24 cellular contexts compared by ENCODE assay signal in genomic region chr1:187654635-187655034, GRCh38.
"Had no signal": no experiment of that assay in that cellular context is flagged by ENCODE, and none has a peak within 500 bp of the region (broad histone marks: within the 10 kb centered on the region; RNA-seq: fewer than 3 reads in every experiment).

No MANE protein-coding gene starts in this region.

- DNase-seq: activated CD4-positive, alpha-beta T cell treated with anti-CD3 and anti-CD28 coated beads for 4 hours; activated CD4-positive, alpha-beta T cell treated with anti-CD3 and anti-CD28 coated beads, Interleukin-2, amount 50 U/mL, for 48 hours; activated CD4-positive, CD25-positive, alpha-beta regulatory T cell; activated CD8-positive, alpha-beta memory T cell treated with anti-CD3 and anti-CD28 coated beads, Interleukin-2, amount 50 U/mL, for 48 hours; activated naive CD4-positive, alpha-beta T cell; activated T-cell treated with anti-CD3 and anti-CD28 coated beads, Interleukin-2, amount 50 U/mL, for 4 hours; effector CD4-positive, alpha-beta T cell; gastrocnemius medialis; head of caudate nucleus; left cardiac atrium; ovary; psoas muscle; right cardiac atrium; stimulated activated CD4-positive, alpha-beta T cell treated with anti-CD3 and anti-CD28 coated beads, Interleukin-1b, Interleukin-23, amount 100 ng/mL, for 48 hours; stomach; T-helper 17 cell; transverse colon had no signal

- H3K36me3 ChIP-seq: cardiac muscle cell, gastrocnemius medialis, neutrophil, ovary, stomach, transverse colon had no signal

- H3K27me3 ChIP-seq: cardiac muscle cell, gastrocnemius medialis, neutrophil, ovary, stomach, transverse colon had no signal

- H3K4me1 ChIP-seq: gastrocnemius medialis, psoas muscle, stomach, transverse colon had no signal

- H3K4me3 ChIP-seq: cardiac muscle cell, gastrocnemius medialis, ovary, psoas muscle, stomach, transverse colon had no signal

- FAIRE-seq: endometrium, islet of Langerhans, urothelium cell line had no signal

- ATAC-seq: activated T-cell treated with anti-CD3 and anti-CD28 coated beads, Interleukin-2, amount 50 U/mL, for 4 hours; esophagus mucosa; gastrocnemius medialis; left cardiac atrium; psoas muscle; right cardiac atrium; stimulated activated memory B cell treated with anti-CD40 and anti-IgM and Interleukin-4, amounts not matched to agents 10 μg/mL and 1 μg/mL and 100 μg/mL, for 72 hours; T-helper 17 cell had no signal

- H3K9me3 ChIP-seq: gastrocnemius medialis, neutrophil, ovary, psoas muscle, stomach, transverse colon had no signal

- H3K27ac ChIP-seq: cardiac muscle cell, gastrocnemius medialis, neutrophil, ovary, psoas muscle, stomach, transverse colon had no signal
